ENCODE assay signal across 1 cellular context in the genomic region with DNA sequence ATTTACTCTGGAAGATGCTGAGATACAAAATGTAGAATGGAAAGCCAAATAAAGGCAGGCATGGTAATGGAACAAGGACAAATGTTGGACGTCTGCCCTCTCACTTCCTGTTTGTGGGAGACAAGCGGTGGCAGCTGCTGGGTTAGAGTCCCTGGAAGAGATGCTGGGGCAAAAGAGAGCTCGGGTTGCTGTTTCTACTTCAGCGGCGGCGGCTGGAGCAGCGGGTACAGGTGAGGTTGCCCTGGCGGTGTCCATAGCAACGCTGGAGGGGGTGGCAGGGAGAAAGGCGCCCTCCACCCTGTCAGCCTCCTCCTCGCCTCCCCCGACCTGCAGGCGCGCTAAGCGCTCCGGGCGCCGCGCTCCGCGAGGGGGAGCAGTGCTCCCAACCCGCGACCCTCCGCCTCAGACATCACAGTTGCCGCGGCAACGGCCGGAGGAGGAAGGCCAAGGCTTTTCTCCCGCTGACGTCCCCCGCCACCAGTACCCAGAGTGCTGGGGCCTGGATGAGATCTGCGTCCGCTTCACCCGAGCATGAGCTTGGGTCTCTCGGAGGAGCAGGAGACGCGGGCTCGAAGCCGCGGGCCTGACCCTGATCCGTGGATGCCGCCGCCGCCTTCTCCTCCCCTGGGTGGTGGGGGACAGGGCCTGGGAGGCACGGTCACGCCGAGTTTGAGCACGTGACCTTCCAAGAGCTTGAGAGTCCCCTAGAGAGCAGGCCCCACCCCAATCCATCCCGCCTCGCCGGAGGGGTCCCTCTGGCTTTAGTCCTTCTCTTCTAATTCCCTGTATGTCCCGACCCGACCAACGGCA.
TF ChIP-seq lines count a peak whose summit lies in the region.

No MANE protein-coding gene starts in this region.

TF ChIP-seq in endothelial cell of umbilical vein, 7 proteins besides CTCF, POLR2A, EP300 and RAD21:
- peak; percentile 67 for TF ChIP-seq EZH2 (IDR thresholded peaks at IDR 0.05; ENCODE audit: borderline replicate concordance, low read depth, low read length, severe bottlenecking)
- no peak for TF ChIP-seq MYC (IDR thresholded peaks at IDR 0.05; ENCODE audit: low read depth, low read length)
TF ChIP-seq in endothelial cell of umbilical vein: peak in this region for 1.
